8 cellular contexts compared by ENCODE assay signal in the genomic region with DNA sequence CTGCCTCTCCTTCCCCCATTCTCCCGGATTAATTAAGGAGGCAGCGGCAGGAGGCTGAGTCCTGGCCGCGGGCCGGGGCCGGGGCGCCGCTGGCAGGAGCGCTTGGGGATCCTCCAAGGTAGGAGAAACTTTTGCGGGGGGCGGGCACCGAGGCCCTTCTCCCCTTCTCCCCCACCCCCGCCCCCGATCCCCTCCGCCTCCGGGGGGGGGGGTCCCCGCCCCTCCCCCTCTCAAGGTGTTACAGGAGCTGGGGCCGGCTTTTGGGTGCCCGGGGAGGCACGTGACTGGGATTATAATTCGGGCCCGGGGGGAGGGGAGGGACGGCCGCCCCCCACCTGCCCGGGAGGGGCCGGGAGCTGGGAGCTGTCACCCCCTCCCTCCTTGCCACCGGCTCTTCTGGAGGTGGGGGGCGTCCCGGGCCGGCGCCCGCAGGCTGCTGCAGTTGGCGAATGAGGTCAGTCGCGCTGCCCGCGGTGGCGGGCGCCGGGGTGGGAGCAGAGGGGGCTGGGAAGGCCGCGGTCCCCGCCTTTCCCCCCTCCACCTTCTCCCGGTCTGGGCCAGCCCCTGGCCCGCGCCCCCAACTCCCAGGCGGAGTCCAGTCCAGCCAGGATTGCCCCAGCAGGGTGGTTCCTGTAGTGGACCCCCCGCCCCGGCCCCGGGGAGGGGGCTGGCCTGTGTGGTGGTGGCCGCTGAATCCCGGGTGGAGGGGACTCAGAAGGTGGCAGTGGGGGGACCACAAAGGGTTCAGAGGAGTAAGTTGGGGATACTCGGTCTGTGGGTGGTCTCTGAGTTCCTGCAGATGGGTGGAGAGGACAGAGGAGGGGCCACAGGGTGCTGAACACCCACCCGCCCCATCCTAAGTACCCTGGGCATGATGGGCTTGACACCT. TPM values are rescaled to one million over a fixed set of nuclear protein-coding genes. Genes with fewer than 3 reads are reported as not detected.
DNase-seq lines count a peak whose midpoint lies in the region; ATAC-seq and TF ChIP-seq lines count a peak whose summit lies in the region.

No MANE protein-coding gene starts in this region.

- H3K4me1 ChIP-seq in esophagus (ENCODE audit: control insufficient read depth in 2 of 2, insufficient read depth in 2 of 2, low read length in 1 of 2) = peaks cover 0 to 10% of the 10 kb centered on the region in 2 donors

- H3K9me3 Mint-ChIP-seq in neural crest cell = no peaks in the 10 kb centered on the region

- WGBS in esophagus, 2 donors = 3 to 8% methylated on average over 15 to 54 of the region's 54 CpGs

- POLR2A ChIA-PET in HEK293T (lab: Yijun Ruan, JAX) = interaction anchor here (0.6 kb wide), 1 partner anchor 12 kb away, joined by 3 read pairs; no protein-coding TSS in a partner anchor

- CTCF ChIA-PET in HEK293T (lab: Yijun Ruan, JAX) = no interaction called here

- peaks cover 0 to 3% of the 10 kb centered on the region in 2 donors for H3K36me3 ChIP-seq in esophagus (ENCODE audit: control insufficient read depth in 2 of 2, insufficient read depth in 2 of 2, low read length in 1 of 2)

- H3K4me1 Mint-ChIP-seq in T-helper 17 cell = peaks cover 15% of the 10 kb centered on the region
- H3K4me1 Mint-ChIP-seq in neural crest cell = peaks cover 19% of the 10 kb centered on the region

- H3K9me3 ChIP-seq in T-helper 17 cell (ENCODE audit: control insufficient read depth, low read length, poor library complexity, severe bottlenecking) (no peaks in the 10 kb centered on the region), esophagus (ENCODE audit: control insufficient read depth in 2 of 2, insufficient read depth in 1 of 2, low read depth in 1 of 2, low read length in 1 of 2) (no peaks in the 10 kb centered on the region)

- peak overlapping the region; percentile 34 for H3K27ac Mint-ChIP-seq in T-helper 17 cell
- peak overlapping the region; percentile 35 for H3K27ac Mint-ChIP-seq in neural crest cell (ENCODE audit: unreplicated experiment)

- H3K27ac ChIP-seq in esophagus (ENCODE audit: low read depth in 2 of 2, low read length in 1 of 2) = peak overlapping the region; percentile 88 to 95

- no peaks in the 10 kb centered on the region for H3K36me3 Mint-ChIP-seq in T-helper 17 cell (ENCODE audit: low read depth)
- no peaks in the 10 kb centered on the region for H3K36me3 Mint-ChIP-seq in neural crest cell (ENCODE audit: low read depth)

- H3K4me3 ChIP-seq in GM12864 (ENCODE audit: low read depth, low read length) = peak overlapping the region; percentile 47
- H3K4me3 ChIP-seq in esophagus (ENCODE audit: low read depth in 1 of 2, low read length in 2 of 2) = peak overlapping the region; percentile 72 to 83

- H3K4me3 Mint-ChIP-seq in T-helper 17 cell (peak overlapping the region; percentile 89), neural crest cell (peak overlapping the region; percentile 88)

- DNase-seq in GM12864 (ENCODE audit: low read depth) (no peak), T-helper 17 cell (peak in 1 of 3 donors; percentile 12), neural crest cell (ENCODE audit: low read depth, low spot score) (peak; percentile 25), HEK293T (ENCODE audit: extremely low spot score) (no peak), NOMO-1 treated with DMSO at 0.1 percent for 48 hours (lab: John Stamatoyannopoulos, UW; ENCODE audit: unreplicated experiment) (no peak)

- H3K27me3 Mint-ChIP-seq in T-helper 17 cell (no peaks in the 10 kb centered on the region), neural crest cell (ENCODE audit: low read depth) (no peaks in the 10 kb centered on the region)

- TF ChIP-seq CTCF in GM12864 (IDR thresholded peaks at IDR 0.05; ENCODE audit: low read depth, low read length, missing control alignments) (no peak), neural crest cell (conservative IDR thresholded peaks at IDR 0.05) (no peak)

- ATAC-seq in T-helper 17 cell = no peak
- ATAC-seq in GM21825 (IDR thresholded peaks at IDR 0.05; ENCODE audit: unreplicated experiment) = no peak
- ATAC-seq in HG02571 (IDR thresholded peaks at IDR 0.05; ENCODE audit: unreplicated experiment) = no peak

- no peaks in the 10 kb centered on the region for H3K27me3 ChIP-seq in esophagus (ENCODE audit: control insufficient read depth in 1 of 2, insufficient read depth in 2 of 2, low read length in 2 of 2)

TF ChIP-seq in HEK293T, 16 proteins besides CTCF, POLR2A, EP300 and RAD21:
- TF ChIP-seq SP1 (IDR thresholded peaks at IDR 0.05) = no peak
- no peak for TF ChIP-seq NFRKB (IDR thresholded peaks at IDR 0.05)
- TF ChIP-seq SUZ12 (IDR thresholded peaks at IDR 0.05) = no peak
- no peak for TF ChIP-seq LEF1 (IDR thresholded peaks at IDR 0.05; ENCODE audit: borderline replicate concordance)
- TF ChIP-seq CTBP1 (IDR thresholded peaks at IDR 0.05; ENCODE audit: borderline replicate concordance) = no peak
- TF ChIP-seq, protein P1, sequence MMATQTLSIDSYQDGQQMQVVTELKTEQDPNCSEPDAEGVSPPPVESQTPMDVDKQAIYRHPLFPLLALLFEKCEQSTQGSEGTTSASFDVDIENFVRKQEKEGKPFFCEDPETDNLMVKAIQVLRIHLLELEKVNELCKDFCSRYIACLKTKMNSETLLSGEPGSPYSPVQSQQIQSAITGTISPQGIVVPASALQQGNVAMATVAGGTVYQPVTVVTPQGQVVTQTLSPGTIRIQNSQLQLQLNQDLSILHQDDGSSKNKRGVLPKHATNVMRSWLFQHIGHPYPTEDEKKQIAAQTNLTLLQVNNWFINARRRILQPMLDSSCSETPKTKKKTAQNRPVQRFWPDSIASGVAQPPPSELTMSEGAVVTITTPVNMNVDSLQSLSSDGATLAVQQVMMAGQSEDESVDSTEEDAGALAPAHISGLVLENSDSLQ (IDR thresholded peaks at IDR 0.05) = no peak
- no peak for TF ChIP-seq ZNF384 (IDR thresholded peaks at IDR 0.05)
- TF ChIP-seq BHLHE40 (IDR thresholded peaks at IDR 0.05; ENCODE audit: borderline replicate concordance) = no peak
- no peak for TF ChIP-seq TARDBP (IDR thresholded peaks at IDR 0.05)
- no peak for TF ChIP-seq FOXK2 (IDR thresholded peaks at IDR 0.05)
- no peak for TF ChIP-seq L3MBTL2 (conservative IDR thresholded peaks at IDR 0.05)
- no peak for TF ChIP-seq ARNT (IDR thresholded peaks at IDR 0.05)
- TF ChIP-seq ELF4 (IDR thresholded peaks at IDR 0.05) = no peak
- no peak for TF ChIP-seq FOXA1 (IDR thresholded peaks at IDR 0.05)
- TF ChIP-seq FOXM1 (IDR thresholded peaks at IDR 0.05; ENCODE audit: borderline replicate concordance) = no peak

RNA-seq across cellular contexts. Expression of a gene that starts 0.6 kb away (rescaled TPM):
- total RNA-seq in T-helper 17 cell = 1 to 10 TPM; 2.3 to 3.5 TPM
- polyA plus RNA-seq in esophagus = 10 to 100 TPM; 30.4 to 43.4 TPM
- 48.0 and 50.1 TPM in 2 replicates for total RNA-seq in neural crest cell

Comparison
In these comparisons a context has a peak if more than half of its experiments do, and no peak if none do; other contexts are left out.
1. RNA of a gene that starts 0.6 kb away (total RNA-seq): 48.0 to 50.1 TPM in neural crest cell; 2.3 to 3.5 TPM in T-helper 17 cell; every median in the first group is over 10 times any median in the second.